32 cellular contexts compared by ENCODE assay signal in the genomic region with DNA sequence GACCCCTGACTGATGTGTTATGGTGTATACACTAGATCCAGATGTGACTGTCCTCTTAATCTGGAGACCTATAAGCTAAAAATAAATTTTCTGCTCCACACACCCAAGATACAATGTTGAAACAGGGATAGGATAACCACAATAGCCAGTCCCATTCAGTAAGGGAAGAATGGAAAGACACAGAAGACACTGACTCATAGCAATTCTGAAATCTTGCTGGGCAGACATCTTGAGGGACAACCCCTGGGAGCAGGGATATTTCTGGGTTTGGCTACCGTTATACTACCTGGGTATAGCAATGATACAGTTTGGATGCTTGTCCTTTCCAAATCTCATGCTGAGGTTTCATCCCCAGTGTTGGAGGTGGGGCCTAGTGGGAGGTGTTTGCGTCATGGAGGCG.
"Had no signal": no experiment of that assay in that cellular context is flagged by ENCODE, and none has a peak within 500 bp of the region (broad histone marks: within the 10 kb centered on the region; RNA-seq: fewer than 3 reads in every experiment).

No MANE protein-coding gene starts in this region.

- DNase-seq: activated effector memory CD4-positive, alpha-beta T cell treated with anti-CD3 and anti-CD28 coated beads, Interleukin-2, amount 50 U/mL, for 16 hours; activated effector memory CD4-positive, alpha-beta T cell treated with Interleukin-2 at 50 U/mL for 16 hours; activated gamma-delta T cell; activated gamma-delta T cell treated with Interleukin-2 at 50 U/mL for 16 hours; activated naive CD4-positive, alpha-beta T cell; activated naive CD4-positive, alpha-beta T cell treated with anti-CD3 and anti-CD28 coated beads for 36 hours; activated naive CD4-positive, alpha-beta T cell treated with anti-CD3 and anti-CD28 coated beads, Interleukin-2, amount 10 ng/mL, durations not matched to agents 7 days and 5 days; activated naive CD4-positive, alpha-beta T cell treated with anti-CD3 and anti-CD28 coated beads, Interleukin-2, amount 50 U/mL, for 16 hours; activated naive CD4-positive, alpha-beta T cell treated with Interleukin-2 at 50 U/mL for 16 hours; activated naive CD8-positive, alpha-beta T cell treated with anti-CD3 and anti-CD28 coated beads for 36 hours; activated naive CD8-positive, alpha-beta T cell treated with anti-CD3 and anti-CD28 coated beads, Interleukin-2, amount 10 ng/mL, durations not matched to agents 7 days and 5 days; activated naive CD8-positive, alpha-beta T cell treated with anti-CD3 and anti-CD28 coated beads, Interleukin-2, amount 50 U/mL, for 24 hours; activated T-cell treated with anti-CD3 and anti-CD28 coated beads, Interleukin-2, amount 50 U/mL, for 1 hour; activated T-cell treated with anti-CD3 and anti-CD28 coated beads, Interleukin-2, amount 50 U/mL, for 24 hours; activated T-cell treated with anti-CD3 and anti-CD28 coated beads, Interleukin-2, amount 50 U/mL, for 4 hours; activated T-cell treated with anti-CD3 and anti-CD28 coated beads, Interleukin-2, amount 50 U/mL, for 48 hours; activated T-cell treated with anti-CD3 and anti-CD28 coated beads, Interleukin-2, amount 50 U/mL, for 72 hours; amniotic stem cell; amygdala; anterior cingulate cortex; aorta; body of pancreas; brain microvascular endothelial cell; caudate nucleus; central memory CD4-positive, alpha-beta T cell; cerebellar nuclear complex had no signal

- H3K27ac ChIP-seq: adrenal gland, ascending aorta, body of pancreas, brain microvascular endothelial cell, breast epithelium, cardiac muscle cell had no signal

- H3K4me3 ChIP-seq: adrenal gland, ascending aorta, body of pancreas, breast epithelium, cardiac muscle cell had no signal

- ATAC-seq: activated naive CD8-positive, alpha-beta T cell treated with anti-CD3 and anti-CD28 coated beads, Interleukin-2, amount 50 U/mL, for 24 hours; activated T-cell treated with anti-CD3 and anti-CD28 coated beads, Interleukin-2, amount 50 U/mL, for 4 hours; activated T-cell treated with anti-CD3 and anti-CD28 coated beads, Interleukin-2, amount 50 U/mL, for 72 hours; activated T-helper 17 cell treated with anti-CD3 and anti-CD28 coated beads, Interleukin-2, amount 50 U/mL, for 72 hours; body of pancreas had no signal

- H3K36me3 ChIP-seq: adrenal gland, ascending aorta, brain microvascular endothelial cell, breast epithelium, cardiac muscle cell had no signal

- FAIRE-seq: astrocyte had no signal

- H3K4me1 ChIP-seq: adrenal gland, ascending aorta, body of pancreas, breast epithelium had no signal

- H3K27me3 ChIP-seq: adrenal gland, ascending aorta, body of pancreas, brain microvascular endothelial cell, breast epithelium, cardiac muscle cell had no signal

- H3K9me3 ChIP-seq: adrenal gland, ascending aorta, body of pancreas had no signal
